In the genomic region with DNA sequence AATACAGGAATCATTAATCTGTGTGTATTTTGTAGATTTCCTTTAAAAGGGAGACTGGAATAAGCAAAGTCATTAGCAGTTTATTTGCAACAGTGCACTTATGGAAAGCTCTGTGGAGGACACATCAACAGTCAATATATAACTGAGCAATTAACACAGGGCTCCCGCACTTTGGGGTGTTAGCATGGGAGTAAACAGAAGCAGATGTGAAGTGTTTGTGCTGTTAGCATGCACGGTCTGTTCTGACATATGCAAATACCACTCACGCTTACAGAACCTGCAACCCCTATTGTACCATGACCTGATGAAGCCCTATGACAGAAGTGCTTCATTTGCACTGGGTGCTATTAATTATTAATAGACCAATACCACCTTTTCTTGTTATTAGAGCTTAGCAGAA, we compare ENCODE assay signal across 12 cellular contexts.
DNase-seq lines count a peak whose midpoint lies in the region; ATAC-seq and TF ChIP-seq lines count a peak whose summit lies in the region.
"Had no signal": no experiment of that assay in that cellular context is flagged by ENCODE, and none has a peak within 500 bp of the region (broad histone marks: within the 10 kb centered on the region; RNA-seq: fewer than 3 reads in every experiment).

No MANE protein-coding gene starts in this region.

- no peak overlapping the region for H3K27ac ChIP-seq in Karpas-422 (ENCODE audit: low read length)
- H3K27ac ChIP-seq in upper lobe of left lung, result no peak overlapping the region
- H3K27ac ChIP-seq: cardiac muscle cell, esophagus squamous epithelium had no signal

- H3K9ac ChIP-seq in Karpas-422 (ENCODE audit: low read length), result no peak overlapping the region

- peaks cover 6% of the 10 kb centered on the region; the same call in 1 of the 2 replicates for H3K9me3 ChIP-seq in Karpas-422 (ENCODE audit: low read length)
- H3K9me3 ChIP-seq in upper lobe of left lung, result no peaks in the 10 kb centered on the region
- H3K9me3 ChIP-seq: esophagus squamous epithelium had no signal

- no peaks in the 10 kb centered on the region for H4K20me1 ChIP-seq in Karpas-422 (ENCODE audit: insufficient read depth, low read depth, low read length)

- H3K4me3 ChIP-seq in Karpas-422 (ENCODE audit: low read length) (no peak overlapping the region), upper lobe of left lung (no peak overlapping the region)
- H3K4me3 ChIP-seq: cardiac muscle cell, esophagus squamous epithelium had no signal

- H3K27me3 ChIP-seq in Karpas-422 (ENCODE audit: low read length), result no peaks in the 10 kb centered on the region
- no peaks in the 10 kb centered on the region for H3K27me3 ChIP-seq in upper lobe of left lung
- H3K27me3 ChIP-seq: cardiac muscle cell, esophagus squamous epithelium had no signal

- DNase-seq in DMS153 (lab: John Stamatoyannopoulos, UW) (peak; percentile 86), Karpas-422 (no peak), NCI-H446 (lab: John Stamatoyannopoulos, UW) (no peak), upper lobe of left lung (no peak), activated T-cell treated with anti-CD3 and anti-CD28 coated beads for 4 hours (no peak)
- DNase-seq: ACHN, esophagus squamous epithelium, NCI-H2107 had no signal

- 69 to 77% methylated on average over 3 of the region's 3 CpGs for WGBS in upper lobe of left lung, 2 donors

- H3K4me1 ChIP-seq in Karpas-422 (ENCODE audit: low read length) (no peaks in the 10 kb centered on the region), upper lobe of left lung (no peaks in the 10 kb centered on the region)
- H3K4me1 ChIP-seq: esophagus squamous epithelium had no signal

- TF ChIP-seq CTCF in upper lobe of left lung (IDR thresholded peaks at IDR 0.05), result no peak

- no peak for TF ChIP-seq EP300 in upper lobe of left lung (IDR thresholded peaks at IDR 0.05)

- no peaks in the 10 kb centered on the region for H3K9me2 ChIP-seq in Karpas-422 (replicated peaks; ENCODE audit: insufficient read depth, low read length)

- H3K4me2 ChIP-seq in Karpas-422 (ENCODE audit: low read depth, low read length, poor library complexity, severe bottlenecking), result no peak overlapping the region

- no peak overlapping the region for H2AFZ ChIP-seq in Karpas-422 (ENCODE audit: low read length)

- H3K36me3 ChIP-seq in Karpas-422 (ENCODE audit: insufficient read depth, low read length) (no peaks in the 10 kb centered on the region), upper lobe of left lung (no peaks in the 10 kb centered on the region)
- H3K36me3 ChIP-seq: cardiac muscle cell, esophagus squamous epithelium had no signal

- no peak for TF ChIP-seq POLR2A in upper lobe of left lung (IDR thresholded peaks at IDR 0.05)

- no peaks in the 10 kb centered on the region for H3K79me2 ChIP-seq in Karpas-422 (ENCODE audit: low read length)

- ATAC-seq in GM19395 (IDR thresholded peaks at IDR 0.05; ENCODE audit: unreplicated experiment) (peak; percentile 99), HG02884 (IDR thresholded peaks at IDR 0.05; ENCODE audit: unreplicated experiment) (peak; percentile 86), HG03575 (IDR thresholded peaks at IDR 0.05; ENCODE audit: extremely low read depth, insufficient number of reproducible peaks, low FRiP score, unreplicated experiment) (peak; percentile 89), upper lobe of left lung (ENCODE audit: low FRiP score in 2 of 2) (no peak)

Comparison
In these comparisons a context has a peak if more than half of its experiments do, and no peak if none do; other contexts are left out.
1. ATAC-seq: peak in GM19395 (single experiment), HG02884 (single experiment) and HG03575 (single experiment); none in upper lobe of left lung (0 of 2).